In genomic region chr16:86362155-86362849, GRCh38 we compare ENCODE assay signal across 23 cellular contexts.
DNase-seq lines count a peak whose midpoint lies in the region; ATAC-seq, FAIRE-seq and TF ChIP-seq lines count a peak whose summit lies in the region.
"Had no signal": no experiment of that assay in that cellular context is flagged by ENCODE, and none has a peak within 500 bp of the region (broad histone marks: within the 10 kb centered on the region; RNA-seq: fewer than 3 reads in every experiment).

No MANE protein-coding gene starts in this region.

- 0% methylated on average over 9 of the region's 9 CpGs for WGBS in K562 (ENCODE audit: insufficient coverage, low coverage, missing lambda C conversion rate)

- H3K9me3 ChIP-seq in K562 (replicated peaks; ENCODE audit: control insufficient read depth, insufficient read depth, low read depth, low read length) (no peaks in the 10 kb centered on the region), muscle layer of colon (ENCODE audit: low read length) (no peaks in the 10 kb centered on the region), upper lobe of right lung (no peaks in the 10 kb centered on the region)
- H3K9me3 ChIP-seq: body of pancreas, right atrium auricular region had no signal

- H3K4me3 ChIP-seq in K562 (no peak overlapping the region), muscle layer of colon (ENCODE audit: low read depth in 1 of 2, low read length in 2 of 2) (no peak overlapping the region), upper lobe of right lung (no peak overlapping the region)
- H3K4me3 ChIP-seq: body of pancreas, right atrium auricular region had no signal

- H3K9me1 ChIP-seq in K562 (ENCODE audit: control insufficient read depth, insufficient read depth, low read length), result no peaks in the 10 kb centered on the region

- no peak overlapping the region for H3K27ac ChIP-seq in K562 (ENCODE audit: extremely low read depth, low read depth, low read length)
- peak overlapping the region; percentile 70 for H3K27ac ChIP-seq in muscle layer of colon (ENCODE audit: low read depth, low read length)
- H3K27ac ChIP-seq in upper lobe of right lung, result no peak overlapping the region
- H3K27ac ChIP-seq: body of pancreas, right atrium auricular region had no signal

- no TSS peak for BruUV-seq in K562 (replicated peaks; lab: Mats Ljungman, UMichigan)

- no peak overlapping the region for H3K9ac ChIP-seq in K562 (ENCODE audit: insufficient read depth in 1 of 2, low read depth in 2 of 2, low read length in 2 of 2)
- no peak overlapping the region for H3K9ac ChIP-seq in muscle layer of colon (ENCODE audit: low read length)

- H3K4me3 Mint-ChIP-seq in activated naive CD8-positive, alpha-beta T cell treated with anti-CD3 and anti-CD28 coated beads for 36 hours, result no peak overlapping the region
- H3K4me3 Mint-ChIP-seq: activated CD4-positive, alpha-beta T cell treated with anti-CD3 and anti-CD28 coated beads for 36 hours; activated naive CD4-positive, alpha-beta T cell treated with anti-CD3 and anti-CD28 coated beads for 36 hours; mesothelial cell of epicardium; T-helper 2 cell treated with Interferon-gamma antibody and Interleukin-4, amounts not matched to agents 5 μg/mL and 100 μg/mL, for 36 hours had no signal

- DNase-seq in EH (ENCODE audit: low read depth) (peak; percentile 54), M059J (ENCODE audit: low read depth) (peak; percentile 80), K562 (ENCODE audit: extremely low read depth in 1 of 4, low spot score in 3 of 4) (no peak), RKO (ENCODE audit: low spot score) (no peak), upper lobe of right lung (no peak)
- no peak for DNase-seq in activated naive CD8-positive, alpha-beta T cell treated with anti-CD3 and anti-CD28 coated beads for 36 hours
- DNase-seq: activated CD4-positive, alpha-beta T cell treated with anti-CD3 and anti-CD28 coated beads for 36 hours; activated CD8-positive, alpha-beta memory T cell treated with anti-CD3 and anti-CD28 coated beads, Interleukin-2, amount 50 U/mL, for 48 hours; activated naive CD4-positive, alpha-beta T cell treated with anti-CD3 and anti-CD28 coated beads for 36 hours; AML-193; body of pancreas; Calu3; GDM1; KBM-7; NCI-H2227 treated with DMSO at 0.1 percent for 48 hours; Right ventricle myocardium superior had no signal

- no peak for TF ChIP-seq EP300 in K562 (IDR thresholded peaks at IDR 0.05; ENCODE audit: low read length)

- H3K27me3 ChIP-seq in K562 (ENCODE audit: control insufficient read depth in 2 of 2, insufficient read depth in 2 of 2, low read length in 2 of 2), result peaks cover 10 to 32% of the 10 kb centered on the region in 2 experiments; a peak in 4 of 5 replicates
- no peaks in the 10 kb centered on the region for H3K27me3 ChIP-seq in muscle layer of colon (ENCODE audit: control insufficient read depth in 1 of 2, insufficient read depth in 2 of 2, low read length in 2 of 2)
- peaks cover 8% of the 10 kb centered on the region for H3K27me3 ChIP-seq in upper lobe of right lung
- H3K27me3 ChIP-seq: right atrium auricular region had no signal

- no peak for TF ChIP-seq RAD21 in K562 (CRISPR knock-in tag; conservative IDR thresholded peaks at IDR 0.05 in 1 of 2, IDR thresholded peaks at IDR 0.05 in 1 of 2)

- no peaks in the 10 kb centered on the region for H3K9me3 Mint-ChIP-seq in activated naive CD8-positive, alpha-beta T cell treated with anti-CD3 and anti-CD28 coated beads for 36 hours
- H3K9me3 Mint-ChIP-seq: activated naive CD4-positive, alpha-beta T cell treated with anti-CD3 and anti-CD28 coated beads for 36 hours; mesothelial cell of epicardium; T-helper 2 cell treated with Interferon-gamma antibody and Interleukin-4, amounts not matched to agents 5 μg/mL and 100 μg/mL, for 36 hours had no signal

- FAIRE-seq in K562 (lab: Jason Lieb, UNC), result no peak
- FAIRE-seq: GM12892, keratinocyte had no signal

- H3K79me2 ChIP-seq in K562 (ENCODE audit: control insufficient read depth, insufficient read depth, low read length), result no peaks in the 10 kb centered on the region

- H3K4me1 ChIP-seq in K562 (replicated peaks in 1 of 2; ENCODE audit: control insufficient read depth in 2 of 2, insufficient read depth in 2 of 2, low read length in 2 of 2) (no peaks in the 10 kb centered on the region), muscle layer of colon (ENCODE audit: insufficient read depth, low read length) (peaks cover 36% of the 10 kb centered on the region), upper lobe of right lung (peaks cover 6% of the 10 kb centered on the region)
- H3K4me1 ChIP-seq: body of pancreas, right atrium auricular region had no signal

- H3K4me2 ChIP-seq in K562 (ENCODE audit: insufficient read depth, low read length), result no peak overlapping the region

- H3K36me3 Mint-ChIP-seq in activated naive CD8-positive, alpha-beta T cell treated with anti-CD3 and anti-CD28 coated beads for 36 hours, result no peaks in the 10 kb centered on the region
- H3K36me3 Mint-ChIP-seq: mesothelial cell of epicardium had no signal

- no peaks in the 10 kb centered on the region for H4K20me1 ChIP-seq in K562 (replicated peaks; ENCODE audit: control insufficient read depth, insufficient read depth, low read length)

- in situ Hi-C loops in K562 (cut with MboI), result no loop called here

- peaks cover 36% of the 10 kb centered on the region for H3K27me3 Mint-ChIP-seq in activated naive CD8-positive, alpha-beta T cell treated with anti-CD3 and anti-CD28 coated beads for 36 hours

- CTCF ChIA-PET in K562 (lab: Yijun Ruan, JAX; ENCODE audit: low intra/inter-chr PET ratio), result no interaction called here

- POLR2A ChIA-PET in K562 (lab: Yijun Ruan, JAX), result interaction anchor here (0.7 kb wide), 1 partner anchor 327 kb away, joined by 3 read pairs; no protein-coding TSS in a partner anchor

- H3K36me3 ChIP-seq in K562 (ENCODE audit: control insufficient read depth, insufficient read depth, low read length), result no peaks in the 10 kb centered on the region
- H3K36me3 ChIP-seq in muscle layer of colon (ENCODE audit: insufficient read depth, low read length), result no peaks in the 10 kb centered on the region
- no peaks in the 10 kb centered on the region for H3K36me3 ChIP-seq in upper lobe of right lung
- H3K36me3 ChIP-seq: right atrium auricular region had no signal

- intact Hi-C loops in K562 (cut with micrococcal nuclease), result no loop called here
- intact Hi-C loops in upper lobe of right lung (cut with DNase I), result no loop called here

- TF ChIP-seq CTCF in K562 (IDR thresholded peaks at IDR 0.05 in 2 of 3, conservative IDR thresholded peaks at IDR 0.05 in 1 of 3; ENCODE audit: insufficient read depth in 2 of 3, low read depth in 1 of 3, low read length in 3 of 3), result no peak
- TF ChIP-seq CTCF in upper lobe of right lung (IDR thresholded peaks at IDR 0.05), result no peak

- no peak overlapping the region for H2AFZ ChIP-seq in K562 (ENCODE audit: low read depth, low read length)

- H3K4me1 Mint-ChIP-seq in activated naive CD8-positive, alpha-beta T cell treated with anti-CD3 and anti-CD28 coated beads for 36 hours, result no peaks in the 10 kb centered on the region
- H3K4me1 Mint-ChIP-seq: activated CD4-positive, alpha-beta T cell treated with anti-CD3 and anti-CD28 coated beads for 36 hours had no signal

- ATAC-seq in K562 (no peak), GM18907 (IDR thresholded peaks at IDR 0.05; ENCODE audit: unreplicated experiment) (no peak), upper lobe of right lung (no peak)
- ATAC-seq: activated CD4-positive, alpha-beta T cell treated with anti-CD3 and anti-CD28 coated beads for 36 hours; body of pancreas had no signal

- TF ChIP-seq POLR2A in K562 (conservative IDR thresholded peaks at IDR 0.05), result no peak

- no peak overlapping the region for H3K27ac Mint-ChIP-seq in activated naive CD8-positive, alpha-beta T cell treated with anti-CD3 and anti-CD28 coated beads for 36 hours
- H3K27ac Mint-ChIP-seq: activated CD4-positive, alpha-beta T cell treated with anti-CD3 and anti-CD28 coated beads for 36 hours; activated naive CD4-positive, alpha-beta T cell treated with anti-CD3 and anti-CD28 coated beads for 36 hours; T-helper 2 cell treated with Interferon-gamma antibody and Interleukin-4, amounts not matched to agents 5 μg/mL and 100 μg/mL, for 36 hours had no signal

TF ChIP-seq in K562, 482 proteins besides CTCF, POLR2A, EP300 and RAD21 (continues in another document):
- no peak for TF ChIP-seq ZNF3 (CRISPR knock-in tag; IDR thresholded peaks at IDR 0.05)
- no peak for TF ChIP-seq NFE2 (IDR thresholded peaks at IDR 0.05; ENCODE audit: low read depth)
- no peak for TF ChIP-seq RERE (CRISPR knock-in tag; IDR thresholded peaks at IDR 0.05; ENCODE audit: borderline replicate concordance)

Comparison
In these comparisons a context has a peak if more than half of its experiments do, and no peak if none do; other contexts are left out.
1. DNase-seq: peak in EH (single experiment) and M059J (single experiment); none in K562 (0 of 4), activated naive CD8-positive, alpha-beta T cell treated with anti-CD3 and anti-CD28 coated beads for 36 hours (single experiment), RKO (single experiment) and upper lobe of right lung (single experiment).